In genomic region chr7:45893374-45893995, GRCh38 we compare ENCODE assay signal across 1 cellular context.
TF ChIP-seq lines count a peak whose summit lies in the region.

No MANE protein-coding gene starts in this region.

TF ChIP-seq in HepG2, 621 proteins besides CTCF, POLR2A, EP300 and RAD21 (continued from another document and continues in another):
- no peak for TF ChIP-seq ARNTL (CRISPR knock-in tag; IDR thresholded peaks at IDR 0.05)
- peak; percentile 53 for TF ChIP-seq GABPB1 (CRISPR knock-in tag; IDR thresholded peaks at IDR 0.05)
- TF ChIP-seq HNRNPUL1 (IDR thresholded peaks at IDR 0.05; ENCODE audit: low read depth, low read length), result no peak
- TF ChIP-seq SNAPC2 (CRISPR knock-in tag; IDR thresholded peaks at IDR 0.05), result peak; percentile 19; the same call in 1 of the 2 replicates
- TF ChIP-seq KLF12 (CRISPR knock-in tag; IDR thresholded peaks at IDR 0.05; ENCODE audit: borderline replicate concordance), result 0 out of 2 replicates have a peak, but pooled peaks have one; percentile 39
- TF ChIP-seq KAT8 (CRISPR knock-in tag; IDR thresholded peaks at IDR 0.05), result peak; percentile 49
- peak; percentile 77; the same call in 1 of the 2 replicates for TF ChIP-seq KLF9 (CRISPR knock-in tag; IDR thresholded peaks at IDR 0.05; ENCODE audit: low read depth)
- no peak; the same call in none of the 2 replicates for TF ChIP-seq ZNF274 (CRISPR knock-in tag; IDR thresholded peaks at IDR 0.05)
- TF ChIP-seq SSRP1 (CRISPR knock-in tag; IDR thresholded peaks at IDR 0.05), result peak; percentile 68
- TF ChIP-seq MAZ (IDR thresholded peaks at IDR 0.05; ENCODE audit: borderline replicate concordance, low read depth, low read length), result no peak
- peak; percentile 58 for TF ChIP-seq MAZ (CRISPR knock-in tag; IDR thresholded peaks at IDR 0.05; ENCODE audit: low read depth)
- TF ChIP-seq ZNF263 (CRISPR knock-in tag; IDR thresholded peaks at IDR 0.05), result peak; percentile 92
- 0 out of 2 replicates have a peak, but pooled peaks have one; percentile 12 for TF ChIP-seq CBX5 (CRISPR knock-in tag; IDR thresholded peaks at IDR 0.05; ENCODE audit: borderline replicate concordance)
- no peak for TF ChIP-seq MXI1 (IDR thresholded peaks at IDR 0.05; ENCODE audit: borderline replicate concordance, low read depth, low read length)
- peak; percentile 59; the same call in 1 of the 2 replicates for TF ChIP-seq ZNF430 (CRISPR knock-in tag; IDR thresholded peaks at IDR 0.05)
- no peak for TF ChIP-seq IKZF4 (CRISPR knock-in tag; IDR thresholded peaks at IDR 0.05; ENCODE audit: borderline replicate concordance, low read depth, not compliant biosample characterization)
- peak; percentile 54; the same call in 1 of the 2 replicates for TF ChIP-seq ZNF160 (CRISPR knock-in tag; IDR thresholded peaks at IDR 0.05)
- peak; percentile 50; the same call in 1 of the 2 replicates for TF ChIP-seq NR2C2 (CRISPR knock-in tag; IDR thresholded peaks at IDR 0.05; ENCODE audit: borderline replicate concordance)
- TF ChIP-seq ZNF816 (CRISPR knock-in tag; IDR thresholded peaks at IDR 0.05; ENCODE audit: borderline replicate concordance), result peak; percentile 96; the same call in 1 of the 2 replicates
- TF ChIP-seq SALL1 (CRISPR knock-in tag; IDR thresholded peaks at IDR 0.05), result peak; percentile 50; the same call in 1 of the 2 replicates
- TF ChIP-seq GMEB1 (CRISPR knock-in tag; IDR thresholded peaks at IDR 0.05; ENCODE audit: borderline replicate concordance), result no peak
- no peak for TF ChIP-seq NCOA1 (CRISPR knock-in tag; IDR thresholded peaks at IDR 0.05)
- no peak for TF ChIP-seq GPN1 (CRISPR knock-in tag; IDR thresholded peaks at IDR 0.05; ENCODE audit: borderline replicate concordance)
- TF ChIP-seq ZNF879 (CRISPR knock-in tag; IDR thresholded peaks at IDR 0.05), result no peak
- peak; percentile 88; the same call in 1 of the 2 replicates for TF ChIP-seq ZSCAN31 (CRISPR knock-in tag; IDR thresholded peaks at IDR 0.05; ENCODE audit: low read depth)
- peak; percentile 12; the same call in 1 of the 2 replicates for TF ChIP-seq SATB2 (CRISPR knock-in tag; IDR thresholded peaks at IDR 0.05)
- TF ChIP-seq NKX3-1 (CRISPR knock-in tag; IDR thresholded peaks at IDR 0.05), result peak; percentile 21; the same call in 1 of the 2 replicates
- TF ChIP-seq ZNF232 (CRISPR knock-in tag; IDR thresholded peaks at IDR 0.05; ENCODE audit: borderline replicate concordance), result peak; percentile 80; the same call in 1 of the 2 replicates
- TF ChIP-seq RFX3 (CRISPR knock-in tag; IDR thresholded peaks at IDR 0.05), result peak; percentile 33; the same call in 1 of the 2 replicates
- TF ChIP-seq ZNF841 (CRISPR knock-in tag; IDR thresholded peaks at IDR 0.05; ENCODE audit: borderline replicate concordance), result peak; percentile 68; the same call in 1 of the 2 replicates
- no peak for TF ChIP-seq ATF7 (IDR thresholded peaks at IDR 0.05)
- no peak for TF ChIP-seq ATF7 (CRISPR knock-in tag; IDR thresholded peaks at IDR 0.05)
- TF ChIP-seq AGO2 (optimal IDR thresholded peaks at IDR 0.05; ENCODE audit: low read depth, low read length), result no peak
- no peak for TF ChIP-seq ZNF83 (CRISPR knock-in tag; IDR thresholded peaks at IDR 0.05; ENCODE audit: borderline replicate concordance)
- TF ChIP-seq RFXANK (CRISPR knock-in tag; IDR thresholded peaks at IDR 0.05), result 0 out of 2 replicates have a peak, but pooled peaks have one; percentile 2
- peak; percentile 32; the same call in 1 of the 2 replicates for TF ChIP-seq GATAD2A (CRISPR knock-in tag; IDR thresholded peaks at IDR 0.05)
- TF ChIP-seq ZNF780A (CRISPR knock-in tag; IDR thresholded peaks at IDR 0.05), result peak; percentile 61; the same call in 1 of the 2 replicates
- peak; percentile 75 for TF ChIP-seq CEBPG (CRISPR knock-in tag; IDR thresholded peaks at IDR 0.05)
- no peak for TF ChIP-seq ISX (CRISPR knock-in tag; conservative IDR thresholded peaks at IDR 0.05)
- no peak for TF ChIP-seq ZNF580 (CRISPR knock-in tag; IDR thresholded peaks at IDR 0.05; ENCODE audit: borderline replicate concordance, low read depth)
- peak; percentile 55; the same call in 1 of the 2 replicates for TF ChIP-seq PITX1 (CRISPR knock-in tag; IDR thresholded peaks at IDR 0.05)
- TF ChIP-seq ZSCAN30 (CRISPR knock-in tag; IDR thresholded peaks at IDR 0.05), result no peak
- 0 out of 2 replicates have a peak, but pooled peaks have one; percentile 8 for TF ChIP-seq ZNF17 (CRISPR knock-in tag; IDR thresholded peaks at IDR 0.05)
- peak; percentile 36; the same call in 1 of the 2 replicates for TF ChIP-seq ZKSCAN8 (CRISPR knock-in tag; IDR thresholded peaks at IDR 0.05; ENCODE audit: borderline replicate concordance)
- peak; percentile 37; the same call in 1 of the 2 replicates for TF ChIP-seq HMGXB3 (CRISPR knock-in tag; IDR thresholded peaks at IDR 0.05; ENCODE audit: borderline replicate concordance)
- peak; percentile 61; the same call in 1 of the 2 replicates for TF ChIP-seq AKNA (CRISPR knock-in tag; IDR thresholded peaks at IDR 0.05; ENCODE audit: borderline replicate concordance)
- TF ChIP-seq POLR2AphosphoS5 (IDR thresholded peaks at IDR 0.05; ENCODE audit: low read depth, low read length), result peak; percentile 80
- TF ChIP-seq FOXK1 (CRISPR knock-in tag; IDR thresholded peaks at IDR 0.05; ENCODE audit: borderline replicate concordance, low read depth), result peak; percentile 41; the same call in 1 of the 2 replicates
- no peak; the same call in 1 of the 2 replicates for TF ChIP-seq AHR (CRISPR knock-in tag; IDR thresholded peaks at IDR 0.05)
- 0 out of 2 replicates have a peak, but pooled peaks have one; percentile 75 for TF ChIP-seq ERF (CRISPR knock-in tag; IDR thresholded peaks at IDR 0.05)
- no peak for TF ChIP-seq TOPORS (CRISPR knock-in tag; IDR thresholded peaks at IDR 0.05)
- TF ChIP-seq ZNF121 (CRISPR knock-in tag; IDR thresholded peaks at IDR 0.05), result no peak
- no peak for TF ChIP-seq GPBP1L1 (CRISPR knock-in tag; IDR thresholded peaks at IDR 0.05)
- TF ChIP-seq SOX6 (IDR thresholded peaks at IDR 0.05), result no peak
- TF ChIP-seq SOX6 (CRISPR knock-in tag; IDR thresholded peaks at IDR 0.05), result peak; percentile 91
